19 cellular contexts compared by ENCODE assay signal in the genomic region with DNA sequence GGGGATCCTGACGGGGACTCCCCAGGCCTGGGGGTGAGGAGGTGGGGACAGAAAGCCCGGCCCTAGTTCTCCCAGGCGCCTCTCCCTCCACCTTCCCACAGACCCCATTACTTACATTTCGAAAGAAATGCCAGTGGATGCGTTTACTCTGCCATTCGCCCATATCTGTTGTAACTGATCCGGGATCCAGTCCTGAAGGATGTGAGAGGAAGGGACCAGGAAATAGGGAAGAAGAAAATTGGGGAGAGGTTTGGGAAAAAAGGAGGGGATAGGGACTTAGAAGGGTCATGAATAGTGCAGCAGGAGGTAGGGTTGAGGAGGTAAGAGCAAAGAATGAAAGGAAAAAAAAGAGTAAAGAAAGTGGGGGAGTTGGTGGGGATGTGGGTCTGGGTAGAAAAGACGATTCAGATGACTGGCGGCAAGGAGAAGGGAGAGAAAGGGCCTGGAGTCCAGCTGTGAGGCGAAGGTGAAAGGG. TPM values are rescaled to one million over a fixed set of nuclear protein-coding genes. Genes with fewer than 3 reads are reported as not detected.
DNase-seq lines count a peak whose midpoint lies in the region; ATAC-seq, FAIRE-seq and TF ChIP-seq lines count a peak whose summit lies in the region.
"Had no signal": no experiment of that assay in that cellular context is flagged by ENCODE, and none has a peak within 500 bp of the region (broad histone marks: within the 10 kb centered on the region; RNA-seq: fewer than 3 reads in every experiment).

No MANE protein-coding gene starts in this region.

- in situ Hi-C loops in mammary epithelial cell (cut with MboI; ENCODE audit: low sequenced_read_pairs in 2 of 2): no loop called here

- intact Hi-C loops in mammary epithelial cell (cut with micrococcal nuclease): no loop called here
- intact Hi-C loops in MCF 10A (cut with micrococcal nuclease): no loop called here
- intact Hi-C loops in endothelial cell of umbilical vein (cut with micrococcal nuclease): no loop called here
- intact Hi-C loops in tibial artery (cut with DNase I; ENCODE audit: low total_unique reads): no loop called here
- intact Hi-C loops in right cardiac atrium (cut with DNase I): no loop called here

- H3K9me3 ChIP-seq in mammary epithelial cell (replicated peaks; ENCODE audit: insufficient read depth, low read length): no peaks in the 10 kb centered on the region
- no peaks in the 10 kb centered on the region for H3K9me3 ChIP-seq in OCI-LY3 (ENCODE audit: insufficient read depth, low read length)
- no peaks in the 10 kb centered on the region for H3K9me3 ChIP-seq in endothelial cell of umbilical vein (replicated peaks; ENCODE audit: control insufficient read depth, insufficient read depth, low read length)
- no peaks in the 10 kb centered on the region for H3K9me3 ChIP-seq in tibial artery
- no peaks in the 10 kb centered on the region for H3K9me3 ChIP-seq in right cardiac atrium (ENCODE audit: control insufficient read depth, low read length)
- H3K9me3 ChIP-seq: esophagus muscularis mucosa, pancreas, sigmoid colon, tibial nerve had no signal

- BruUV-seq in mammary epithelial cell (replicated peaks; lab: Mats Ljungman, UMichigan) (no TSS peak), MCF 10A (replicated peaks; lab: Mats Ljungman, UMichigan) (no TSS peak), endothelial cell of umbilical vein (replicated peaks; lab: Mats Ljungman, UMichigan) (no TSS peak)

- H3K9ac ChIP-seq in mammary epithelial cell (ENCODE audit: insufficient read depth, low read length) (no peak overlapping the region), OCI-LY3 (ENCODE audit: low read length) (no peak overlapping the region), endothelial cell of umbilical vein (replicated peaks; ENCODE audit: extremely low read depth, insufficient read depth, low read length) (no peak overlapping the region)

- H3K9me3 Mint-ChIP-seq in MCF 10A (ENCODE audit: unreplicated experiment): no peaks in the 10 kb centered on the region
- no peaks in the 10 kb centered on the region for H3K9me3 Mint-ChIP-seq in activated T-helper 17 cell treated with anti-CD3 and anti-CD28 coated beads, Interleukin-2, amount 50 U/mL, for 72 hours

- TF ChIP-seq POLR2A in endothelial cell of umbilical vein (IDR thresholded peaks at IDR 0.05; ENCODE audit: low read depth, low read length): no peak

- dilution Hi-C loops in mammary epithelial cell (cut with HindIII; ENCODE audit: low sequenced_read_pairs): no loop called here
- dilution Hi-C loops in endothelial cell of umbilical vein (cut with MboI; ENCODE audit: extremely low pct_ligation_motif_present, low sequenced_read_pairs): no loop called here

- H3K27ac Mint-ChIP-seq in MCF 10A (ENCODE audit: low read depth, unreplicated experiment): no peak overlapping the region
- H3K27ac Mint-ChIP-seq in activated T-helper 17 cell treated with anti-CD3 and anti-CD28 coated beads, Interleukin-2, amount 50 U/mL, for 72 hours: no peak overlapping the region
- H3K27ac Mint-ChIP-seq: stimulated activated memory B cell treated with anti-CD40 and anti-IgM and Interleukin-4, amounts not matched to agents 10 μg/mL and 1 μg/mL and 100 μg/mL, for 72 hours had no signal

- no peaks in the 10 kb centered on the region for H3K36me3 Mint-ChIP-seq in MCF 10A (ENCODE audit: insufficient read depth, unreplicated experiment)
- H3K36me3 Mint-ChIP-seq in activated T-helper 17 cell treated with anti-CD3 and anti-CD28 coated beads, Interleukin-2, amount 50 U/mL, for 72 hours (ENCODE audit: low read depth): peaks cover 12% of the 10 kb centered on the region
- H3K36me3 Mint-ChIP-seq: stimulated activated memory B cell treated with anti-CD40 and anti-IgM and Interleukin-4, amounts not matched to agents 10 μg/mL and 1 μg/mL and 100 μg/mL, for 72 hours had no signal

- whole genome bisulfite sequencing in mammary epithelial cell (ENCODE audit: low coverage, missing lambda C conversion rate): 38% methylated on average over 8 of the region's 10 CpGs
- 7% methylated on average over 10 of the region's 10 CpGs for WGBS in right cardiac atrium

- H3K4me1 Mint-ChIP-seq in MCF 10A (ENCODE audit: insufficient read depth, unreplicated experiment): no peaks in the 10 kb centered on the region
- peaks cover 10% of the 10 kb centered on the region for H3K4me1 Mint-ChIP-seq in activated T-helper 17 cell treated with anti-CD3 and anti-CD28 coated beads, Interleukin-2, amount 50 U/mL, for 72 hours

- CTCF ChIA-PET in mammary epithelial cell (lab: Charles Lee; ENCODE audit: low non-redundant PET) (no interaction called here), MCF 10A (lab: Yijun Ruan, JAX) (interaction anchor here (0.7 to 1.0 kb wide), 3 partner anchors 160 to 200 kb away, joined by 3 to 4 read pairs (median 3); no protein-coding TSS in a partner anchor), endothelial cell of umbilical vein (lab: Charles Lee) (no interaction called here)

- DNase-seq in mammary epithelial cell: no peak
- no peak for DNase-seq in MCF 10A (ENCODE audit: unreplicated experiment)
- DNase-seq in endothelial cell of umbilical vein (ENCODE audit: low read depth, low spot score): no peak
- DNase-seq in tibial artery: no peak
- DNase-seq in right cardiac atrium: no peak
- DNase-seq: anterior cingulate cortex; EL; NCI-H187; NK-92 treated with Interleukin-12 subunit alpha and Interleukin-12 subunit beta, amount 100 ng/mL, for 24 hours; sigmoid colon had no signal

- FAIRE-seq in endothelial cell of umbilical vein (lab: Jason Lieb, UNC): no peak
- FAIRE-seq: K562, pancreas had no signal

- H3K27me3 ChIP-seq in mammary epithelial cell (ENCODE audit: insufficient read depth, low read length) (peaks cover 23% of the 10 kb centered on the region), OCI-LY3 (ENCODE audit: low read depth, low read length) (peaks cover 13% of the 10 kb centered on the region), endothelial cell of umbilical vein (ENCODE audit: control insufficient read depth in 2 of 2, insufficient read depth in 2 of 2, low read length in 2 of 2) (peaks cover 91 to 98% of the 10 kb centered on the region in 2 experiments), tibial artery (peaks cover 5 to 59% of the 10 kb centered on the region in 2 donors), right cardiac atrium (ENCODE audit: control insufficient read depth, insufficient read depth) (no peaks in the 10 kb centered on the region)

- no peak for ATAC-seq in activated T-helper 17 cell treated with anti-CD3 and anti-CD28 coated beads, Interleukin-2, amount 50 U/mL, for 72 hours (replicated peaks)
- ATAC-seq in right cardiac atrium: no peak
- ATAC-seq: stimulated activated memory B cell treated with anti-CD40 and anti-IgM and Interleukin-4, amounts not matched to agents 10 μg/mL and 1 μg/mL and 100 μg/mL, for 72 hours had no signal

- H3K4me3 ChIP-seq in mammary epithelial cell (replicated peaks in 1 of 3; ENCODE audit: insufficient read depth in 1 of 3, low read depth in 2 of 3, low read length in 3 of 3): no peak overlapping the region
- H3K4me3 ChIP-seq in OCI-LY3 (ENCODE audit: low read length): no peak overlapping the region
- H3K4me3 ChIP-seq in endothelial cell of umbilical vein (replicated peaks in 1 of 3; ENCODE audit: insufficient read depth in 1 of 3, low read depth in 1 of 3, low read length in 3 of 3): no peak overlapping the region
- peak overlapping the region; percentile 40 to 58 for H3K4me3 ChIP-seq in tibial artery
- no peak overlapping the region for H3K4me3 ChIP-seq in right cardiac atrium (ENCODE audit: low read length)
- H3K4me3 ChIP-seq: esophagus muscularis mucosa, K562, lung, pancreas, sigmoid colon had no signal

- H3K4me2 ChIP-seq in mammary epithelial cell (ENCODE audit: insufficient read depth, low read depth, low read length) (no peak overlapping the region), OCI-LY3 (ENCODE audit: low read length) (0 out of 2 replicates have a peak overlapping the region, but pooled peaks have one; percentile 79), endothelial cell of umbilical vein (ENCODE audit: insufficient read depth, low read length) (no peak overlapping the region)

- H2AFZ ChIP-seq in mammary epithelial cell (ENCODE audit: low read depth, low read length): peak overlapping the region; percentile 84
- H2AFZ ChIP-seq in OCI-LY3 (ENCODE audit: low read depth, low read length): no peak overlapping the region
- H2AFZ ChIP-seq in endothelial cell of umbilical vein (ENCODE audit: low read depth, low read length): no peak overlapping the region

- no peak for TF ChIP-seq CTCF in mammary epithelial cell (conservative IDR thresholded peaks at IDR 0.05 in 1 of 2, IDR thresholded peaks at IDR 0.05 in 1 of 2; ENCODE audit: extremely low read depth in 1 of 2, insufficient read depth in 1 of 2, low read depth in 1 of 2, low read length in 2 of 2)
- no peak for TF ChIP-seq CTCF in MCF 10A (IDR thresholded peaks at IDR 0.05; ENCODE audit: unreplicated experiment)
- no peak for TF ChIP-seq CTCF in OCI-LY3 (IDR thresholded peaks at IDR 0.05; ENCODE audit: low read depth, low read length)
- TF ChIP-seq CTCF in endothelial cell of umbilical vein (IDR thresholded peaks at IDR 0.05; ENCODE audit: extremely low read depth in 1 of 2, insufficient read depth in 1 of 2, low read depth in 1 of 2, low read length in 2 of 2): no peak
- TF ChIP-seq CTCF in tibial artery (IDR thresholded peaks at IDR 0.05): no peak

- no peaks in the 10 kb centered on the region for H3K27me3 Mint-ChIP-seq in MCF 10A (ENCODE audit: insufficient read depth, unreplicated experiment)
- peaks cover 76% of the 10 kb centered on the region for H3K27me3 Mint-ChIP-seq in activated T-helper 17 cell treated with anti-CD3 and anti-CD28 coated beads, Interleukin-2, amount 50 U/mL, for 72 hours

- H4K20me1 ChIP-seq in mammary epithelial cell (ENCODE audit: insufficient read depth, low read length) (no peaks in the 10 kb centered on the region), OCI-LY3 (ENCODE audit: insufficient read depth, low read length) (no peaks in the 10 kb centered on the region), endothelial cell of umbilical vein (replicated peaks; ENCODE audit: control insufficient read depth, extremely low read depth, insufficient read depth, low read length) (no peaks in the 10 kb centered on the region)

- H3K27ac ChIP-seq in mammary epithelial cell (ENCODE audit: insufficient read depth, low read depth, low read length) (no peak overlapping the region), OCI-LY3 (ENCODE audit: low read length) (no peak overlapping the region), endothelial cell of umbilical vein (ENCODE audit: insufficient read depth, low read depth, low read length) (no peak overlapping the region), tibial artery (no peak overlapping the region), right cardiac atrium (ENCODE audit: low read length) (no peak overlapping the region)
- H3K27ac ChIP-seq: esophagus muscularis mucosa, pancreas, sigmoid colon, tibial nerve had no signal

- no peak overlapping the region for H3K4me3 Mint-ChIP-seq in MCF 10A (ENCODE audit: unreplicated experiment)
- H3K4me3 Mint-ChIP-seq in activated T-helper 17 cell treated with anti-CD3 and anti-CD28 coated beads, Interleukin-2, amount 50 U/mL, for 72 hours: no peak overlapping the region
- H3K4me3 Mint-ChIP-seq: stimulated activated memory B cell treated with anti-CD40 and anti-IgM and Interleukin-4, amounts not matched to agents 10 μg/mL and 1 μg/mL and 100 μg/mL, for 72 hours had no signal

- H3K4me1 ChIP-seq in mammary epithelial cell (ENCODE audit: insufficient read depth, low read length): peaks cover 12% of the 10 kb centered on the region
- H3K4me1 ChIP-seq in OCI-LY3 (ENCODE audit: low read length): peaks cover 20% of the 10 kb centered on the region
- no peaks in the 10 kb centered on the region for H3K4me1 ChIP-seq in endothelial cell of umbilical vein (ENCODE audit: control insufficient read depth, extremely low read depth, insufficient read depth, low read length)
- peaks cover 0 to 21% (median 10%) of the 10 kb centered on the region in 4 donors for H3K4me1 ChIP-seq in tibial artery
- H3K4me1 ChIP-seq in right cardiac atrium (ENCODE audit: control insufficient read depth, insufficient read depth, low read length): no peaks in the 10 kb centered on the region
- H3K4me1 ChIP-seq: pancreas had no signal

- no peaks in the 10 kb centered on the region for H3K36me3 ChIP-seq in mammary epithelial cell (ENCODE audit: insufficient read depth, low read length)
- H3K36me3 ChIP-seq in OCI-LY3 (replicated peaks; ENCODE audit: low read depth, low read length): no peaks in the 10 kb centered on the region
- H3K36me3 ChIP-seq in endothelial cell of umbilical vein (ENCODE audit: control insufficient read depth in 2 of 2, extremely low read depth in 1 of 2, insufficient read depth in 2 of 2, low read length in 2 of 2): no peaks in the 10 kb centered on the region
- H3K36me3 ChIP-seq in tibial artery: no peaks in the 10 kb centered on the region
- H3K36me3 ChIP-seq: esophagus muscularis mucosa, pancreas, sigmoid colon, tibial nerve had no signal

- POLR2A ChIA-PET in MCF 10A (lab: Yijun Ruan, JAX): no interaction called here
- POLR2A ChIA-PET in endothelial cell of umbilical vein (lab: Charles Lee): no interaction called here

- H3K79me2 ChIP-seq in mammary epithelial cell (ENCODE audit: insufficient read depth, low read length) (no peaks in the 10 kb centered on the region), OCI-LY3 (ENCODE audit: low read length) (no peaks in the 10 kb centered on the region), endothelial cell of umbilical vein (ENCODE audit: control insufficient read depth, insufficient read depth, low read length) (no peaks in the 10 kb centered on the region)

- H3K9me1 ChIP-seq in endothelial cell of umbilical vein (replicated peaks; ENCODE audit: control insufficient read depth, extremely low read depth, insufficient read depth, low read length): no peaks in the 10 kb centered on the region

RNA-seq across cellular contexts. Expression of a gene that starts 1.1 kb away (rescaled TPM):
- total RNA-seq in mammary epithelial cell (under 1 TPM in 1 of 2 donors, not detected in 1; under 0.01 TPM), MCF 10A (2022) (not detected in 2 replicates), endothelial cell of umbilical vein (not detected in 2 replicates), right cardiac atrium (not detected)
- polyA plus RNA-seq in mammary epithelial cell (0.05 TPM), endothelial cell of umbilical vein (not detected in 2 replicates), right cardiac atrium (not detected)
- polyA minus RNA-seq in mammary epithelial cell (not detected), endothelial cell of umbilical vein (not detected in 2 replicates)
- not detected in 2 replicates for polyA plus RNA-seq in endothelial cell of umbilical vein (2011; cell fraction: cytosol; rRNA removed)
- not detected in 2 replicates for polyA plus RNA-seq in endothelial cell of umbilical vein (2011; cell fraction: nucleus; rRNA removed)
- not detected in 2 replicates for polyA plus RNA-seq in endothelial cell of umbilical vein (2012)
- not detected for polyA minus RNA-seq in endothelial cell of umbilical vein (2011; cell fraction: cytosol; rRNA and poly(A)+ RNA removed)
- not detected in 2 replicates for polyA minus RNA-seq in endothelial cell of umbilical vein (2011; cell fraction: nucleus; rRNA and poly(A)+ RNA removed)
- total RNA-seq in activated T-helper 17 cell treated with anti-CD3 and anti-CD28 coated beads, Interleukin-2, amount 50 U/mL, for 72 hours: not detected
- total RNA-seq: esophagus muscularis mucosa, glomerular endothelial cell, lung, pancreas, sigmoid colon had no signal
- polyA plus RNA-seq: lung, pancreas, sigmoid colon had no signal

RNA-seq across cellular contexts. Expression of a gene that starts 17.1 kb away (rescaled TPM):
- total RNA-seq in mammary epithelial cell: 1 to 10 TPM in 1 of 2 donors, not detected in 1; 1.5 TPM
- polyA plus RNA-seq in mammary epithelial cell: 0.22 TPM
- not detected for polyA minus RNA-seq in mammary epithelial cell
- 1.2 and 1.6 TPM in 2 replicates for total RNA-seq in MCF 10A (2022)
- total RNA-seq in endothelial cell of umbilical vein: not detected in 2 replicates
- not detected in 2 replicates for polyA plus RNA-seq in endothelial cell of umbilical vein
- not detected in 2 replicates for polyA plus RNA-seq in endothelial cell of umbilical vein (2011; cell fraction: cytosol; rRNA removed)
- polyA plus RNA-seq in endothelial cell of umbilical vein (2011; cell fraction: nucleus; rRNA removed): not detected in 2 replicates
- not detected in 2 replicates for polyA plus RNA-seq in endothelial cell of umbilical vein (2012)
- not detected in 2 replicates for polyA minus RNA-seq in endothelial cell of umbilical vein
- 9.5 TPM for polyA minus RNA-seq in endothelial cell of umbilical vein (2011; cell fraction: cytosol; rRNA and poly(A)+ RNA removed)
- not detected in 2 replicates for polyA minus RNA-seq in endothelial cell of umbilical vein (2011; cell fraction: nucleus; rRNA and poly(A)+ RNA removed)
- total RNA-seq in activated T-helper 17 cell treated with anti-CD3 and anti-CD28 coated beads, Interleukin-2, amount 50 U/mL, for 72 hours: not detected
- not detected for total RNA-seq in right cardiac atrium
- polyA plus RNA-seq in right cardiac atrium: not detected
- total RNA-seq: esophagus muscularis mucosa, K562, lung, pancreas, sigmoid colon had no signal
- polyA plus RNA-seq: K562, lung, pancreas, sigmoid colon had no signal

RNA-seq across cellular contexts. Expression of a gene that starts 17.2 kb away (rescaled TPM):
- total RNA-seq in mammary epithelial cell: 10 to 100 TPM; 10.2 to 15.7 TPM
- 9.1 TPM for polyA plus RNA-seq in mammary epithelial cell
- 18.3 TPM for polyA minus RNA-seq in mammary epithelial cell
- total RNA-seq in MCF 10A (2022): 5.3 and 6.0 TPM in 2 replicates
- total RNA-seq in endothelial cell of umbilical vein: not detected in 2 replicates
- polyA plus RNA-seq in endothelial cell of umbilical vein: not detected in 2 replicates
- polyA plus RNA-seq in endothelial cell of umbilical vein (2011; cell fraction: cytosol; rRNA removed): not detected in 2 replicates
- polyA plus RNA-seq in endothelial cell of umbilical vein (2011; cell fraction: nucleus; rRNA removed): not detected in 2 replicates
- not detected in 2 replicates for polyA plus RNA-seq in endothelial cell of umbilical vein (2012)
- polyA minus RNA-seq in endothelial cell of umbilical vein: not detected in 2 replicates
- 9.8 TPM for polyA minus RNA-seq in endothelial cell of umbilical vein (2011; cell fraction: cytosol; rRNA and poly(A)+ RNA removed)
- polyA minus RNA-seq in endothelial cell of umbilical vein (2011; cell fraction: nucleus; rRNA and poly(A)+ RNA removed): not detected in 2 replicates
- total RNA-seq in activated T-helper 17 cell treated with anti-CD3 and anti-CD28 coated beads, Interleukin-2, amount 50 U/mL, for 72 hours: not detected
- total RNA-seq in right cardiac atrium: not detected
- polyA plus RNA-seq in right cardiac atrium: not detected
- total RNA-seq: esophagus muscularis mucosa, glomerular endothelial cell, lung, sigmoid colon, tibial nerve had no signal
- polyA plus RNA-seq: lung, pancreas had no signal

RNA-seq across cellular contexts. Expression of a gene that starts 18.9 kb away (rescaled TPM):
- total RNA-seq in mammary epithelial cell (under 1 TPM in 1 of 2 donors, not detected in 1; 0.67 TPM), MCF 10A (2022) (1.5 and 2.0 TPM in 2 replicates), endothelial cell of umbilical vein (not detected in 2 replicates), right cardiac atrium (not detected)
- polyA plus RNA-seq in mammary epithelial cell (0.33 TPM), endothelial cell of umbilical vein (not detected in 2 replicates), right cardiac atrium (not detected)
- polyA minus RNA-seq in mammary epithelial cell (not detected), endothelial cell of umbilical vein (not detected in 2 replicates)
- polyA plus RNA-seq in endothelial cell of umbilical vein (2011; cell fraction: cytosol; rRNA removed): not detected in 2 replicates
- polyA plus RNA-seq in endothelial cell of umbilical vein (2011; cell fraction: nucleus; rRNA removed): not detected in 2 replicates
- polyA plus RNA-seq in endothelial cell of umbilical vein (2012): not detected in 2 replicates
- polyA minus RNA-seq in endothelial cell of umbilical vein (2011; cell fraction: cytosol; rRNA and poly(A)+ RNA removed): 1.0 TPM
- not detected in 2 replicates for polyA minus RNA-seq in endothelial cell of umbilical vein (2011; cell fraction: nucleus; rRNA and poly(A)+ RNA removed)
- not detected for total RNA-seq in activated T-helper 17 cell treated with anti-CD3 and anti-CD28 coated beads, Interleukin-2, amount 50 U/mL, for 72 hours
- total RNA-seq: esophagus muscularis mucosa, K562, pancreas, sigmoid colon had no signal
- polyA plus RNA-seq: lung, pancreas, sigmoid colon had no signal

RNA-seq across cellular contexts. Expression of a gene that starts 29.1 kb away (rescaled TPM):
- 1 to 10 TPM; 3.3 to 3.8 TPM for total RNA-seq in mammary epithelial cell
- 0.83 TPM for polyA plus RNA-seq in mammary epithelial cell
- polyA minus RNA-seq in mammary epithelial cell: 1.2 TPM
- not detected in 2 replicates for total RNA-seq in MCF 10A (2022)
- total RNA-seq in endothelial cell of umbilical vein: 0.44 TPM in 1 of 2 replicates, not detected in the other
- polyA plus RNA-seq in endothelial cell of umbilical vein: 0.18 TPM in 2 replicates
- 0.13 and 0.18 TPM in 2 replicates for polyA plus RNA-seq in endothelial cell of umbilical vein (2011; cell fraction: cytosol; rRNA removed)
- 0.08 TPM in 1 of 2 replicates, not detected in the other for polyA plus RNA-seq in endothelial cell of umbilical vein (2011; cell fraction: nucleus; rRNA removed)
- 5.7 and 6.5 TPM in 2 replicates for polyA plus RNA-seq in endothelial cell of umbilical vein (2012)
- polyA minus RNA-seq in endothelial cell of umbilical vein: not detected in 2 replicates
- 38.5 TPM for polyA minus RNA-seq in endothelial cell of umbilical vein (2011; cell fraction: cytosol; rRNA and poly(A)+ RNA removed)
- not detected in 2 replicates for polyA minus RNA-seq in endothelial cell of umbilical vein (2011; cell fraction: nucleus; rRNA and poly(A)+ RNA removed)
- total RNA-seq in activated T-helper 17 cell treated with anti-CD3 and anti-CD28 coated beads, Interleukin-2, amount 50 U/mL, for 72 hours: not detected
- total RNA-seq in right cardiac atrium: not detected
- polyA plus RNA-seq in right cardiac atrium: not detected
- total RNA-seq: esophagus muscularis mucosa, sigmoid colon had no signal
- polyA plus RNA-seq: lung, sigmoid colon had no signal

Comparison
In these comparisons a context has a peak if more than half of its experiments do, and no peak if none do; other contexts are left out.
1. H3K4me3 ChIP-seq: peak in tibial artery (2 of 2); none in mammary epithelial cell (0 of 3), OCI-LY3 (single experiment), endothelial cell of umbilical vein (0 of 3) and right cardiac atrium (single experiment).